ENCODE assay signal across 15 cellular contexts in genomic region chr12:85253823-85254222, GRCh38. TPM values are rescaled to one million over a fixed set of nuclear protein-coding genes. Genes with fewer than 3 reads are reported as not detected.
"Had no signal": no experiment of that assay in that cellular context is flagged by ENCODE, and none has a peak within 500 bp of the region (broad histone marks: within the 10 kb centered on the region; RNA-seq: fewer than 3 reads in every experiment).

No MANE protein-coding gene starts in this region.

- H3K27me3 ChIP-seq: adrenal gland, tibial artery, uterus had no signal

- H3K4me1 ChIP-seq: adrenal gland, tibial artery, uterus had no signal

- DNase-seq: activated CD4-positive, alpha-beta T cell treated with anti-CD3 and anti-CD28 coated beads for 4 hours; activated CD8-positive, alpha-beta memory T cell treated with anti-CD3 and anti-CD28 coated beads for 24 hours; activated naive CD4-positive, alpha-beta T cell treated with anti-CD3 and anti-CD28 coated beads for 36 hours; adrenal gland; effector memory CD8-positive, alpha-beta T cell; erythroblast; nephron progenitor cell; stimulated activated CD4-positive, alpha-beta T cell treated with anti-CD3 and anti-CD28 coated beads, Interleukin-15, amount 100 ng/mL, for 24 hours; stimulated activated CD4-positive, alpha-beta T cell treated with anti-CD3 and anti-CD28 coated beads, Interleukin-4, amount 100 ng/mL, for 24 hours; tibial artery; uterus; WERI-Rb-1 had no signal

- H3K27me3 Mint-ChIP-seq: dendritic cell treated with granulocyte-macrophage colony-stimulating factor and Interleukin-4, amounts not matched to agents 40 ng/mL and 50 ng/mL, for 4 days; effector memory CD8-positive, alpha-beta T cell had no signal

- H3K27ac ChIP-seq: adrenal gland, tibial artery, uterus, WERI-Rb-1 had no signal

- H3K4me3 Mint-ChIP-seq: activated naive CD4-positive, alpha-beta T cell treated with anti-CD3 and anti-CD28 coated beads for 36 hours; dendritic cell treated with granulocyte-macrophage colony-stimulating factor and Interleukin-4, amounts not matched to agents 40 ng/mL and 50 ng/mL, for 4 days; effector memory CD8-positive, alpha-beta T cell; nephron progenitor cell had no signal

- H3K4me3 ChIP-seq: adrenal gland, tibial artery, uterus had no signal

- H3K36me3 ChIP-seq: adrenal gland, tibial artery, uterus, WERI-Rb-1 had no signal

- H3K27ac Mint-ChIP-seq: activated naive CD4-positive, alpha-beta T cell treated with anti-CD3 and anti-CD28 coated beads for 36 hours; dendritic cell treated with granulocyte-macrophage colony-stimulating factor and Interleukin-4, amounts not matched to agents 40 ng/mL and 50 ng/mL, for 4 days; effector memory CD8-positive, alpha-beta T cell; nephron progenitor cell had no signal

- H3K9me3 ChIP-seq: adrenal gland, tibial artery, uterus had no signal

- H3K9me3 Mint-ChIP-seq: activated naive CD4-positive, alpha-beta T cell treated with anti-CD3 and anti-CD28 coated beads for 36 hours; dendritic cell treated with granulocyte-macrophage colony-stimulating factor and Interleukin-4, amounts not matched to agents 40 ng/mL and 50 ng/mL, for 4 days; effector memory CD8-positive, alpha-beta T cell; nephron progenitor cell had no signal

- H3K4me1 Mint-ChIP-seq: nephron progenitor cell had no signal

RNA-seq across cellular contexts. Expression of gene ALX1, which starts 26.2 kb away (rescaled TPM):
- total RNA-seq: activated naive CD4-positive, alpha-beta T cell treated with anti-CD3 and anti-CD28 coated beads for 36 hours; adrenal gland; mesenteric fat pad; osteoblast had no signal
- polyA plus RNA-seq: adrenal gland had no signal
